In the genomic region with DNA sequence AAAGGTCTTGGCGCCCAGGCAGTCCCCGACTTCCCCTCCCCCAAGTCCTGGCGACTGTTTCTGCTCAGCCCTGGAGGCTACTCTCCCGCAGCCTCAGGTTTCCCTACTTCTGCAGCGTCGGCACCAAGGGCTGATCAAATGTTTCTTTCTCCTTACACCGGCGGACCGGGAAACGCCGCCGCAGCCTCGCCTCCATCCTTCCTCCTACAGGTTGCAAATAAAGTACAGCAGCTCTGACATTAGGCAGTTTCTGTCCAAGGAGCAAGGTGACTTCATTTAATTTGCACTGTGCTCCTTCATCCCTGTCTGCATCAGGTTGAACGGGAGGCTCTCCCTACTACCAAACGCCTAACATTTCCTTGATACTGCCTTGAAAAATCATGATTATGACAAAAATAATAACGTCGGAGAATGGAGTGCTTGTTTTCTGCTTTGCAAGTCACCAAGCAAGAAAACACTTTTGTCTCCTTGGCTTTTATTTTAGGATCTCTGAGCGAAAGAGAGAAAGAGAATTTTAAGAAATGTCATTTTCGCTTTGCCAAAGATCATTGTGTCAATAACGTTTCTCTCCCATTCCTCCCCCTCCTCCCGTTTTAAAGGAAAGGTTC, we compare ENCODE assay signal across 9 cellular contexts. TPM values are rescaled to one million over a fixed set of nuclear protein-coding genes. Genes with fewer than 3 reads are reported as not detected.
DNase-seq lines count a peak whose midpoint lies in the region; ATAC-seq and TF ChIP-seq lines count a peak whose summit lies in the region.
"Had no signal": no experiment of that assay in that cellular context is flagged by ENCODE, and none has a peak within 500 bp of the region (broad histone marks: within the 10 kb centered on the region; RNA-seq: fewer than 3 reads in every experiment).

No MANE protein-coding gene starts in this region.

- no peak for TF ChIP-seq EP300 in sigmoid colon (IDR thresholded peaks at IDR 0.05)

- H3K36me3 ChIP-seq in HUES64 (ENCODE audit: insufficient read depth, low read length) (no peaks in the 10 kb centered on the region), right atrium auricular region (no peaks in the 10 kb centered on the region), sigmoid colon (no peaks in the 10 kb centered on the region)

- H3K4me1 Mint-ChIP-seq in activated CD8-positive, alpha-beta memory T cell treated with anti-CD3 and anti-CD28 coated beads, Interleukin-2, amount 10 ng/mL, durations not matched to agents 7 days and 5 days, result peaks cover 57% of the 10 kb centered on the region

- intact Hi-C loops in sigmoid colon (cut with DNase I), result no loop called here

- no peak for TF ChIP-seq POLR2A in sigmoid colon (IDR thresholded peaks at IDR 0.05)

- H3K4me1 ChIP-seq in HUES64 (ENCODE audit: insufficient read depth, low read length) (peaks cover 24% of the 10 kb centered on the region), right atrium auricular region (peaks cover 0 to 44% of the 10 kb centered on the region in 2 donors), sigmoid colon (peaks cover 0 to 19% (median 15%) of the 10 kb centered on the region in 4 donors)

- H3K27me3 ChIP-seq in HUES64 (ENCODE audit: insufficient read depth, low read length) (peaks cover 54% of the 10 kb centered on the region), right atrium auricular region (no peaks in the 10 kb centered on the region), sigmoid colon (peaks cover 6 to 49% (median 27%) of the 10 kb centered on the region in 3 donors)

- H3K4me3 Mint-ChIP-seq in activated CD8-positive, alpha-beta memory T cell treated with anti-CD3 and anti-CD28 coated beads, Interleukin-2, amount 10 ng/mL, durations not matched to agents 7 days and 5 days, result peak overlapping the region; percentile 77

- H3K9me3 ChIP-seq in HUES64 (ENCODE audit: insufficient read depth, low read depth, low read length), result no peaks in the 10 kb centered on the region
- no peaks in the 10 kb centered on the region for H3K9me3 ChIP-seq in right atrium auricular region
- H3K9me3 ChIP-seq in sigmoid colon, result no peaks in the 10 kb centered on the region

- 0 out of 2 replicates have a peak overlapping the region, but pooled peaks have one; percentile 3 for H3K9ac ChIP-seq in HUES64 (ENCODE audit: low read depth, low read length)

- ATAC-seq in activated CD8-positive, alpha-beta memory T cell treated with anti-CD3 and anti-CD28 coated beads, Interleukin-2, amount 10 ng/mL, durations not matched to agents 7 days and 5 days, result no peak
- ATAC-seq in GM19351 (IDR thresholded peaks at IDR 0.05; ENCODE audit: unreplicated experiment), result no peak

- TF ChIP-seq CTCF in right atrium auricular region (IDR thresholded peaks at IDR 0.05) (no peak), sigmoid colon (IDR thresholded peaks at IDR 0.05) (no peak)

- H3K36me3 Mint-ChIP-seq in activated CD8-positive, alpha-beta memory T cell treated with anti-CD3 and anti-CD28 coated beads, Interleukin-2, amount 10 ng/mL, durations not matched to agents 7 days and 5 days, result peaks cover 2% of the 10 kb centered on the region

- 2% methylated on average over 20 of the region's 21 CpGs for WGBS in HUES64
- WGBS in sigmoid colon, 2 donors, result 5 to 8% methylated on average over 21 of the region's 21 CpGs

- no peaks in the 10 kb centered on the region for H3K9me3 Mint-ChIP-seq in activated CD8-positive, alpha-beta memory T cell treated with anti-CD3 and anti-CD28 coated beads, Interleukin-2, amount 10 ng/mL, durations not matched to agents 7 days and 5 days (ENCODE audit: low read depth)

- no peak overlapping the region for H3K27ac ChIP-seq in HUES64 (ENCODE audit: low read depth, low read length)
- H3K27ac ChIP-seq in right atrium auricular region, result peak overlapping the region; percentile 91 to 94
- H3K27ac ChIP-seq in sigmoid colon, result peak overlapping the region in 3 of 4 donors; percentile 32 to 50 (median 48)

- DNase-seq in activated CD8-positive, alpha-beta memory T cell treated with anti-CD3 and anti-CD28 coated beads, Interleukin-2, amount 10 ng/mL, durations not matched to agents 7 days and 5 days, result peak; percentile 48
- DNase-seq in right atrium auricular region (ENCODE audit: low spot score), result no peak
- no peak for DNase-seq in sigmoid colon
- DNase-seq in cerebellum (ENCODE audit: low spot score), result no peak
- DNase-seq in SHP77 treated with DMSO at 0.1 percent for 48 hours (lab: John Stamatoyannopoulos, UW), result no peak
- no peak for DNase-seq in putamen (ENCODE audit: low spot score)

- H3K27me3 Mint-ChIP-seq in activated CD8-positive, alpha-beta memory T cell treated with anti-CD3 and anti-CD28 coated beads, Interleukin-2, amount 10 ng/mL, durations not matched to agents 7 days and 5 days, result peaks cover 18% of the 10 kb centered on the region

- H3K27ac Mint-ChIP-seq in activated CD8-positive, alpha-beta memory T cell treated with anti-CD3 and anti-CD28 coated beads, Interleukin-2, amount 10 ng/mL, durations not matched to agents 7 days and 5 days, result peak overlapping the region; percentile 72

- peak overlapping the region; percentile 64 for H3K4me3 ChIP-seq in HUES64 (ENCODE audit: low read length)
- peak overlapping the region; percentile 64 to 70 for H3K4me3 ChIP-seq in right atrium auricular region
- H3K4me3 ChIP-seq in sigmoid colon, result peak overlapping the region; percentile 19 to 55 (median 45)

- CTCF ChIA-PET in activated CD8-positive, alpha-beta memory T cell treated with anti-CD3 and anti-CD28 coated beads, Interleukin-2, amount 10 ng/mL, durations not matched to agents 7 days and 5 days (lab: Charles Lee), result interaction anchor here (1.0 kb wide), 1 partner anchor 70 kb away, joined by 3 read pairs; no protein-coding TSS in a partner anchor

RNA-seq across cellular contexts. Expression of gene CLIC5, which starts 1.0 kb away (rescaled TPM):
- polyA plus RNA-seq in HUES64 (2013, experiment 1 of 2), result 0.10 TPM
- polyA plus RNA-seq in HUES64 (2013, experiment 2 of 2), result 0.25 TPM
- total RNA-seq in activated CD8-positive, alpha-beta memory T cell treated with anti-CD3 and anti-CD28 coated beads, Interleukin-2, amount 10 ng/mL, durations not matched to agents 7 days and 5 days, result 1 to 10 TPM; 6.3 to 7.3 TPM
- total RNA-seq in right atrium auricular region, result 100 to 1,000 TPM in 1 of 2 donors, 10 to 100 TPM in 1; 99.8 to 114 TPM
- total RNA-seq in sigmoid colon, result 1 to 10 TPM; 1.8 to 3.5 (median 3.0) TPM
- polyA plus RNA-seq in sigmoid colon, result 10 to 100 TPM; 51.1 to 77.0 (median 53.1) TPM
- 2.4 TPM for total RNA-seq in cerebellum
- total RNA-seq: fibroblast of lung had no signal

Comparison
In these comparisons a context has a peak if more than half of its experiments do, and no peak if none do; other contexts are left out.
1. RNA of gene CLIC5, which starts 1.0 kb away (total RNA-seq): 99.8 to 114 TPM in right atrium auricular region; 6.3 to 7.3 TPM in activated CD8-positive, alpha-beta memory T cell treated with anti-CD3 and anti-CD28 coated beads, Interleukin-2, amount 10 ng/mL, durations not matched to agents 7 days and 5 days, 1.8 to 3.5 TPM in sigmoid colon and 2.4 TPM in cerebellum (single experiment); every median in the first group is over 10 times any median in the second.
2. Peak in every context shown above with its lines, with median percentiles within 50 percentile points of each other: H3K4me3 ChIP-seq.